Comparison of ENCODE assay signal across 9 cellular contexts in the genomic region with DNA sequence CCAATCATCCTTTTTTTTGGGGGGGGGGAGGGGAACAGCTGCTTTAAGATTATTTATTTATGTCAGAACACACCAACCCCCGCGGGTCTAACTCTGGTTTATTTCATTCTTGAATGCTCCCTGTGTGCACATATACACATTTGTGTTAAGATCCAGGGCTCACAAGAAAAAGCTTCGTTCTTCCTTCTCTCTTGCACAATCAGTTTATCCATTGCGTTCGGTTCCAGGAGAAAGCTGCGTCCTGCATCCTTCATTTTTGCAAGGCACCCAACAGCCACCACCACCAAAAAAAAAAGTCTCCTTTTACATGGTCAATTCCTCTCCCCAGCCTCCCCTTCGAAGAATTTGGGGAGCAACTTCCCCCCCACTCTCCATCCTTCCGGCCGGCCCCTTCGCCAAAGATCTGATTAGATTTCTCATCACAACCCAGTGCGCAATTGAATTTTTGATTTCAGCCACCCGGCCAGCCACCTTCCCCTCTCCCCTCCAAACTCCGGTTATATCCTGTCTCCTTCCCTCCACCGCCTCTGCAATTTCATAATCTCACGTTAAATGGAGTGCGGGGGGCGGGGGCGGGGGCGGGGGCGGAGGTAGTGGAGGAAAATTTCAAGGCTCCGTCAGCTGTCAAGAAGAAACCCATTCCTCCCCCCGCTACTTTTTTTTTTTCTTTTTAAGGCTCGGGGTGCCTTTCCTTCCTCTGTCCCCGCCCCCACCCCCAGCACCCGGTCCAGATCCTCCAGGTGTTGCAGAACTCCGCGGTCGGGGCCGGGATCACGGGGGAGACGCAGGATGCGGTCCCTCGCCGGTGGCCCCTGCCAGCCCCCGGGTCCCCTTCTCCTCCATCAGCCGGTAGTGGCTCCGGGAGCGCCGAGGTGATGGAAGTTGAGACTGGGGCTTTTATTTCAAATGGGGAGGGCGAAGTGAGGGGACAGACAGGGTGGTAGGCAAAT.
A peak's percentile ranks its signal among the peaks of the same experiment; 100 is the strongest.
DNase-seq lines count a peak whose midpoint lies in the region; ATAC-seq and TF ChIP-seq lines count a peak whose summit lies in the region.
"Had no signal": no experiment of that assay in that cellular context is flagged by ENCODE, and none has a peak within 500 bp of the region (broad histone marks: within the 10 kb centered on the region; RNA-seq: fewer than 3 reads in every experiment).

No MANE protein-coding gene starts in this region.

- H3K9me3 Mint-ChIP-seq in GM23338 (no peaks in the 10 kb centered on the region; the same call in 2 of the 3 replicates), WTC11 (no peaks in the 10 kb centered on the region)

- H3K27me3 Mint-ChIP-seq in GM23338 (ENCODE audit: insufficient read depth, low read depth, poor library complexity) = peaks cover 39% of the 10 kb centered on the region
- H3K27me3 Mint-ChIP-seq in WTC11 (ENCODE audit: low read depth) = peaks cover 69% of the 10 kb centered on the region

- H3K27ac Mint-ChIP-seq in GM23338 = no peak overlapping the region
- H3K27ac Mint-ChIP-seq in WTC11 = no peak overlapping the region

- H3K27ac ChIP-seq in GM23338 (ENCODE audit: low read depth) = no peak overlapping the region
- H3K27ac ChIP-seq in left ventricle myocardium inferior (replicated peaks) = peak overlapping the region; percentile 61

- H3K4me3 ChIP-seq in GM23338 = peak overlapping the region; percentile 82
- H3K4me3 ChIP-seq in left ventricle myocardium inferior = peak overlapping the region; percentile 68
- peak overlapping the region; percentile 77 for H3K4me3 ChIP-seq in retinal pigment epithelial cell (ENCODE audit: low read length)

- peak overlapping the region; percentile 89 for H3K4me2 ChIP-seq in GM23338

- peak overlapping the region; percentile 29 for H2AFZ ChIP-seq in GM23338

- peaks cover 34% of the 10 kb centered on the region for H3K4me1 Mint-ChIP-seq in GM23338
- H3K4me1 Mint-ChIP-seq in WTC11 = peaks cover 24% of the 10 kb centered on the region

- H3K4me1 ChIP-seq in GM23338 (ENCODE audit: insufficient read depth) = peaks cover 43% of the 10 kb centered on the region
- peaks cover 10% of the 10 kb centered on the region for H3K4me1 ChIP-seq in left ventricle myocardium inferior

- CTCF ChIA-PET in WTC11 (lab: Charles Lee) = interaction anchor here (0.7 to 2.6 kb wide), 17 partner anchors 9 to 908 kb away, joined by 3 to 14 read pairs (median 4); no protein-coding TSS in a partner anchor

- H3K27me3 ChIP-seq in GM23338 (ENCODE audit: insufficient read depth) = peaks cover 50% of the 10 kb centered on the region
- peaks cover 62% of the 10 kb centered on the region for H3K27me3 ChIP-seq in left ventricle myocardium inferior (ENCODE audit: low read depth)

- H3K4me3 Mint-ChIP-seq in GM23338 = peak overlapping the region; percentile 85
- H3K4me3 Mint-ChIP-seq in WTC11 = peak overlapping the region; percentile 89

- H3K36me3 ChIP-seq in GM23338 (ENCODE audit: insufficient read depth) (no peaks in the 10 kb centered on the region), left ventricle myocardium inferior (no peaks in the 10 kb centered on the region)

- peak; percentile 52 for DNase-seq in GM23338 (ENCODE audit: low spot score)
- DNase-seq in WTC11 (ENCODE audit: low spot score) = peak; percentile 22
- no peak for DNase-seq in left ventricle myocardium inferior
- DNase-seq in retinal pigment epithelial cell (ENCODE audit: low read depth) = no peak
- no peak for DNase-seq in cerebellar nuclear complex (lab: John Stamatoyannopoulos, UW)
- no peak for DNase-seq in T1000 (lab: John Stamatoyannopoulos, UW)
- DNase-seq: activated CD4-positive, CD25-positive, alpha-beta regulatory T cell treated with anti-CD3 and anti-CD28 coated beads, Interleukin-2, amount 50 U/mL, for 72 hours had no signal

- H3K36me3 Mint-ChIP-seq in GM23338 (ENCODE audit: low read depth) (no peaks in the 10 kb centered on the region), WTC11 (no peaks in the 10 kb centered on the region)

- intact Hi-C loops in left ventricle myocardium inferior (cut with micrococcal nuclease) = no loop called here

- POLR2A ChIA-PET in WTC11 (lab: Charles Lee) = no interaction called here

- no peaks in the 10 kb centered on the region for H3K79me2 ChIP-seq in GM23338 (replicated peaks; ENCODE audit: insufficient read depth)

- no peaks in the 10 kb centered on the region for H3K9me3 ChIP-seq in left ventricle myocardium inferior (replicated peaks)

- H4K20me1 ChIP-seq in GM23338 (replicated peaks; ENCODE audit: insufficient read depth) = peaks cover 4% of the 10 kb centered on the region; the same call in 1 of the 2 replicates

- no peaks in the 10 kb centered on the region for H3K9me2 ChIP-seq in GM23338 (ENCODE audit: insufficient read depth)

- H3F3A ChIP-seq in GM23338 (replicated peaks; ENCODE audit: low read depth) = 0 out of 2 replicates have a peak, but pooled peaks cover 2% of the 10 kb centered on the region

- TF ChIP-seq CTCF in GM23338 (conservative IDR thresholded peaks at IDR 0.05; ENCODE audit: low read depth in 2 of 2) (no peak), WTC11 (IDR thresholded peaks at IDR 0.05) (no peak), left ventricle myocardium inferior (IDR thresholded peaks at IDR 0.05; ENCODE audit: borderline replicate concordance) (no peak), retinal pigment epithelial cell (conservative IDR thresholded peaks at IDR 0.05; ENCODE audit: low read depth, low read length) (no peak)

- ATAC-seq in GM23338 (peak; percentile 41), WTC11 (no peak), GM18511 (IDR thresholded peaks at IDR 0.05; ENCODE audit: unreplicated experiment) (no peak), HG02588 (IDR thresholded peaks at IDR 0.05; ENCODE audit: unreplicated experiment) (no peak)

TF ChIP-seq in GM23338, 12 proteins besides CTCF, POLR2A, EP300 and RAD21 (continues in another document):
- TF ChIP-seq ZNF114 (CRISPR knock-in tag; IDR thresholded peaks at IDR 0.05) (no peak), STAT1 (IDR thresholded peaks at IDR 0.05; ENCODE audit: unreplicated experiment) (no peak), EZH2 (IDR thresholded peaks at IDR 0.05; ENCODE audit: low read depth, unreplicated experiment) (no peak)
- TF ChIP-seq, protein P1, sequence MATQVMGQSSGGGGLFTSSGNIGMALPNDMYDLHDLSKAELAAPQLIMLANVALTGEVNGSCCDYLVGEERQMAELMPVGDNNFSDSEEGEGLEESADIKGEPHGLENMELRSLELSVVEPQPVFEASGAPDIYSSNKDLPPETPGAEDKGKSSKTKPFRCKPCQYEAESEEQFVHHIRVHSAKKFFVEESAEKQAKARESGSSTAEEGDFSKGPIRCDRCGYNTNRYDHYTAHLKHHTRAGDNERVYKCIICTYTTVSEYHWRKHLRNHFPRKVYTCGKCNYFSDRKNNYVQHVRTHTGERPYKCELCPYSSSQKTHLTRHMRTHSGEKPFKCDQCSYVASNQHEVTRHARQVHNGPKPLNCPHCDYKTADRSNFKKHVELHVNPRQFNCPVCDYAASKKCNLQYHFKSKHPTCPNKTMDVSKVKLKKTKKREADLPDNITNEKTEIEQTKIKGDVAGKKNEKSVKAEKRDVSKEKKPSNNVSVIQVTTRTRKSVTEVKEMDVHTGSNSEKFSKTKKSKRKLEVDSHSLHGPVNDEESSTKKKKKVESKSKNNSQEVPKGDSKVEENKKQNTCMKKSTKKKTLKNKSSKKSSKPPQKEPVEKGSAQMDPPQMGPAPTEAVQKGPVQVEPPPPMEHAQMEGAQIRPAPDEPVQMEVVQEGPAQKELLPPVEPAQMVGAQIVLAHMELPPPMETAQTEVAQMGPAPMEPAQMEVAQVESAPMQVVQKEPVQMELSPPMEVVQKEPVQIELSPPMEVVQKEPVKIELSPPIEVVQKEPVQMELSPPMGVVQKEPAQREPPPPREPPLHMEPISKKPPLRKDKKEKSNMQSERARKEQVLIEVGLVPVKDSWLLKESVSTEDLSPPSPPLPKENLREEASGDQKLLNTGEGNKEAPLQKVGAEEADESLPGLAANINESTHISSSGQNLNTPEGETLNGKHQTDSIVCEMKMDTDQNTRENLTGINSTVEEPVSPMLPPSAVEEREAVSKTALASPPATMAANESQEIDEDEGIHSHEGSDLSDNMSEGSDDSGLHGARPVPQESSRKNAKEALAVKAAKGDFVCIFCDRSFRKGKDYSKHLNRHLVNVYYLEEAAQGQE (IDR thresholded peaks at IDR 0.05; ENCODE audit: unreplicated experiment) = no peak

TF ChIP-seq in WTC11, 78 proteins besides CTCF, POLR2A, EP300 and RAD21 (continues in another document):
- TF ChIP-seq KAT7 (CRISPR knock-in tag; IDR thresholded peaks at IDR 0.05; ENCODE audit: borderline replicate concordance) (no peak), ETV6 (CRISPR knock-in tag; IDR thresholded peaks at IDR 0.05) (no peak)
- TF ChIP-seq, protein P2, sequence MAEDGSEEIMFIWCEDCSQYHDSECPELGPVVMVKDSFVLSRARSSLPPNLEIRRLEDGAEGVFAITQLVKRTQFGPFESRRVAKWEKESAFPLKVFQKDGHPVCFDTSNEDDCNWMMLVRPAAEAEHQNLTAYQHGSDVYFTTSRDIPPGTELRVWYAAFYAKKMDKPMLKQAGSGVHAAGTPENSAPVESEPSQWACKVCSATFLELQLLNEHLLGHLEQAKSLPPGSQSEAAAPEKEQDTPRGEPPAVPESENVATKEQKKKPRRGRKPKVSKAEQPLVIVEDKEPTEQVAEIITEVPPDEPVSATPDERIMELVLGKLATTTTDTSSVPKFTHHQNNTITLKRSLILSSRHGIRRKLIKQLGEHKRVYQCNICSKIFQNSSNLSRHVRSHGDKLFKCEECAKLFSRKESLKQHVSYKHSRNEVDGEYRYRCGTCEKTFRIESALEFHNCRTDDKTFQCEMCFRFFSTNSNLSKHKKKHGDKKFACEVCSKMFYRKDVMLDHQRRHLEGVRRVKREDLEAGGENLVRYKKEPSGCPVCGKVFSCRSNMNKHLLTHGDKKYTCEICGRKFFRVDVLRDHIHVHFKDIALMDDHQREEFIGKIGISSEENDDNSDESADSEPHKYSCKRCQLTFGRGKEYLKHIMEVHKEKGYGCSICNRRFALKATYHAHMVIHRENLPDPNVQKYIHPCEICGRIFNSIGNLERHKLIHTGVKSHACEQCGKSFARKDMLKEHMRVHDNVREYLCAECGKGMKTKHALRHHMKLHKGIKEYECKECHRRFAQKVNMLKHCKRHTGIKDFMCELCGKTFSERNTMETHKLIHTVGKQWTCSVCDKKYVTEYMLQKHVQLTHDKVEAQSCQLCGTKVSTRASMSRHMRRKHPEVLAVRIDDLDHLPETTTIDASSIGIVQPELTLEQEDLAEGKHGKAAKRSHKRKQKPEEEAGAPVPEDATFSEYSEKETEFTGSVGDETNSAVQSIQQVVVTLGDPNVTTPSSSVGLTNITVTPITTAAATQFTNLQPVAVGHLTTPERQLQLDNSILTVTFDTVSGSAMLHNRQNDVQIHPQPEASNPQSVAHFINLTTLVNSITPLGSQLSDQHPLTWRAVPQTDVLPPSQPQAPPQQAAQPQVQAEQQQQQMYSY (CRISPR knock-in tag; IDR thresholded peaks at IDR 0.05) = peak; percentile 30; the same call in 1 of the 2 replicates

Comparison
In these comparisons a context has a peak if more than half of its experiments do, and no peak if none do; other contexts are left out.
1. DNase-seq: peak in GM23338 (single experiment) and WTC11 (single experiment); none in left ventricle myocardium inferior (single experiment), retinal pigment epithelial cell (single experiment), cerebellar nuclear complex (0 of 2) and T1000 (single experiment).
2. Peak in every context shown above with its lines, with median percentiles within 50 percentile points of each other: H3K4me3 ChIP-seq.